In the genomic region with DNA sequence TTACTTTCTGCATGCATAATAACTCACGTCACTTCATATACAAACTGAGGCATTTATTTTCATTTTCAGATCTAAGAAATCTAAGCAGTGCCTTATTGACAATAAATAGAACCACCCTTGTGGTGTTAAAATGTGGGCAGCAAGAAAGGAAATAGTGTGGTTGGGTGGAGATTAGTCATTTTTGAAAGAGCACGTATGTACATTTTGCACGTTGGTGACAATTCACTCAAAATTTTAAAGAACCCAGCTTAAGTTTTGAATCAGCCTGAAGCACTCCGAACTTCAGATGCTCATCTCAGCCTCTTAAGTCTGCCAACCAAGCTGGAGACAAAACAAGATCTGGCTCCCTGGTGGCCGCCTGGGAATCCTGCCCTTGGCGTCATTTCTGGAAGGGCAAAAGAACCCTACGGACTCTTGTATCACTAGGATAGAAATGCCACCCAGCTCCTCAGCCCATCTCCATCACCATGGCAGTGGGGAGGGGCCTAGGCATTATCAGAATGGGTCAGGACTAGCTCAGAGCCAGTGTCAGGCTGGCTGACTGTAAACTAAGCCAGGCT, we compare ENCODE assay signal across 8 cellular contexts.
A peak's percentile ranks its signal among the peaks of the same experiment; 100 is the strongest.
DNase-seq lines count a peak whose midpoint lies in the region; ATAC-seq, FAIRE-seq and TF ChIP-seq lines count a peak whose summit lies in the region.

No MANE protein-coding gene starts in this region.

- peaks cover 32% of the 10 kb centered on the region for H3K4me1 Mint-ChIP-seq in stimulated activated memory B cell treated with anti-CD40 and anti-IgM and Interleukin-4, amounts not matched to agents 10 μg/mL and 1 μg/mL and 100 μg/mL, for 72 hours

- H3K4me3 Mint-ChIP-seq in stimulated activated memory B cell treated with anti-CD40 and anti-IgM and Interleukin-4, amounts not matched to agents 10 μg/mL and 1 μg/mL and 100 μg/mL, for 72 hours: peak overlapping the region; percentile 16

- H3K4me3 ChIP-seq in astrocyte of the cerebellum (ENCODE audit: low read depth, low read length) (no peak overlapping the region), sigmoid colon (no peak overlapping the region)

- H3K27ac Mint-ChIP-seq in stimulated activated memory B cell treated with anti-CD40 and anti-IgM and Interleukin-4, amounts not matched to agents 10 μg/mL and 1 μg/mL and 100 μg/mL, for 72 hours: peak overlapping the region; percentile 65

- TF ChIP-seq CTCF in astrocyte of the cerebellum (IDR thresholded peaks at IDR 0.05; ENCODE audit: low read depth, low read length, missing control alignments) (peak; percentile 13), D721Med (IDR thresholded peaks at IDR 0.05; ENCODE audit: insufficient read depth, missing control alignments) (no peak), sigmoid colon (IDR thresholded peaks at IDR 0.05) (no peak)

- intact Hi-C loops in sigmoid colon (cut with DNase I): no loop called here

- ATAC-seq in GM18499 (IDR thresholded peaks at IDR 0.05; ENCODE audit: insufficient read depth, unreplicated experiment) (peak; percentile 94), HG02759 (IDR thresholded peaks at IDR 0.05; ENCODE audit: unreplicated experiment) (peak; percentile 91)
- peak; percentile 87 for ATAC-seq in stimulated activated memory B cell treated with anti-CD40 and anti-IgM and Interleukin-4, amounts not matched to agents 10 μg/mL and 1 μg/mL and 100 μg/mL, for 72 hours

- WGBS in sigmoid colon, 2 donors: 55 to 87% methylated on average over 7 of the region's 7 CpGs

- no peaks in the 10 kb centered on the region for H3K36me3 ChIP-seq in sigmoid colon

- no peak for TF ChIP-seq EP300 in sigmoid colon (IDR thresholded peaks at IDR 0.05)

- H3K4me1 ChIP-seq in sigmoid colon: no peaks in the 10 kb centered on the region

- TF ChIP-seq POLR2A in sigmoid colon (IDR thresholded peaks at IDR 0.05): no peak

- no peaks in the 10 kb centered on the region for H3K27me3 ChIP-seq in sigmoid colon

- H3K27me3 Mint-ChIP-seq in stimulated activated memory B cell treated with anti-CD40 and anti-IgM and Interleukin-4, amounts not matched to agents 10 μg/mL and 1 μg/mL and 100 μg/mL, for 72 hours: no peaks in the 10 kb centered on the region

- in situ Hi-C loops in astrocyte of the cerebellum (cut with HindIII; ENCODE audit: low sequenced_read_pairs) (no loop called here), G401 (cut with HindIII; ENCODE audit: low sequenced_read_pairs) (no loop called here)

- no peak overlapping the region for H3K27ac ChIP-seq in sigmoid colon

- no peaks in the 10 kb centered on the region for H3K36me3 Mint-ChIP-seq in stimulated activated memory B cell treated with anti-CD40 and anti-IgM and Interleukin-4, amounts not matched to agents 10 μg/mL and 1 μg/mL and 100 μg/mL, for 72 hours

- H3K9me3 ChIP-seq in sigmoid colon: no peaks in the 10 kb centered on the region

- H3K9me3 Mint-ChIP-seq in stimulated activated memory B cell treated with anti-CD40 and anti-IgM and Interleukin-4, amounts not matched to agents 10 μg/mL and 1 μg/mL and 100 μg/mL, for 72 hours: no peaks in the 10 kb centered on the region

- peak; percentile 30 for FAIRE-seq in RCC 7860 (lab: Jason Lieb, UNC)
- FAIRE-seq in D721Med (lab: Jason Lieb, UNC): no peak

- DNase-seq in RCC 7860 (ENCODE audit: low spot score) (peak; percentile 32), astrocyte of the cerebellum (ENCODE audit: low read depth) (no peak), D721Med (ENCODE audit: insufficient read length, low spot score) (no peak), sigmoid colon (no peak), G401 (ENCODE audit: low spot score) (no peak)
